ENCODE assay signal across 12 cellular contexts in the genomic region with DNA sequence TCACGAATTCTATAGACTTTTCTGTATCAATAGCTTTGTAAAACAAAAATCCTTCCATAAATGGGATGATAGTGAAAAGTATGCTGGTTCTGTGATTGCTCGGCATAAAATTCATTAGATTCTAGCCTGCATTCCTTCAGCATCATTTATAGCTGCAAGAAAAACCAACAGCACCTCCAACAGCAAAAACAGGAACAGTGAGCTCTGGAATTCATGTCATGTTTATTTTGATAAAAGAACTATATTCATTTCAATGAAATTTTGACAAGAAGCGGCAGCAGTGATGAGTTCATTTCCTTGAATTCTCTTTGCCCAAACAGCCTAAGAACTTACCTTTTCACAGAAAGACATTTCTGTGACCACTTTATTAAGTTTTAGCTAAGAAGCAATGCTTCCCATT.
DNase-seq lines count a peak whose midpoint lies in the region; ATAC-seq lines count a peak whose summit lies in the region.
"Had no signal": no experiment of that assay in that cellular context is flagged by ENCODE, and none has a peak within 500 bp of the region (broad histone marks: within the 10 kb centered on the region; RNA-seq: fewer than 3 reads in every experiment).

No MANE protein-coding gene starts in this region.

- H4K20me1 ChIP-seq in GM23248 (ENCODE audit: insufficient read depth), result no peaks in the 10 kb centered on the region

- no peaks in the 10 kb centered on the region for H3K9me3 ChIP-seq in GM23248 (ENCODE audit: low read depth)
- H3K9me3 ChIP-seq: testis had no signal

- WGBS in GM23248 (ENCODE audit: low coverage in 1 of 2, low lambda C conversion rate in 2 of 2, missing lambda C conversion rate in 2 of 2), 2 experiments, result 34 to 42% methylated on average over 3 of the region's 3 CpGs

- peak; percentile 53 for DNase-seq in GM23248
- DNase-seq in SK-MEL-5 (ENCODE audit: low read depth, low spot score), result peak; percentile 45
- peak; percentile 14 for DNase-seq in fibroblast of the conjunctiva (ENCODE audit: low read depth)
- DNase-seq in renal cortical epithelial cell (ENCODE audit: low read depth), result peak; percentile 44
- DNase-seq in T-helper 2 cell, result no peak
- DNase-seq: aorta; Karpas-422; NCI-H446 treated with DMSO at 0.1 percent for 48 hours; stimulated activated CD4-positive, alpha-beta T cell treated with anti-CD3 and anti-CD28 coated beads, Interleukin-4, amount 100 ng/mL, for 4 hours; testis had no signal

- no peak overlapping the region for H3K4me3 ChIP-seq in GM23248
- H3K4me3 ChIP-seq: testis had no signal

- H3K27ac ChIP-seq in GM23248, result no peak overlapping the region
- H3K27ac ChIP-seq: testis had no signal

- in situ Hi-C loops in GM23248 (cut with MboI) (no loop called here), SK-MEL-5 (cut with HindIII; ENCODE audit: low pct_unique_long_range_greater_than_20kb, low sequenced_read_pairs) (no loop called here)

- H3K79me2 ChIP-seq in GM23248 (ENCODE audit: insufficient read depth), result no peaks in the 10 kb centered on the region

- no peaks in the 10 kb centered on the region for H3K9me2 ChIP-seq in GM23248 (ENCODE audit: insufficient read depth)

- H3K4me2 ChIP-seq in GM23248 (ENCODE audit: unreplicated experiment), result peak overlapping the region; percentile 74

- no peaks in the 10 kb centered on the region for H3F3A ChIP-seq in GM23248 (ENCODE audit: insufficient read depth)

- H3K4me1 ChIP-seq in GM23248 (ENCODE audit: insufficient read depth), result peaks cover 34% of the 10 kb centered on the region
- H3K4me1 ChIP-seq: testis had no signal

- H3K27me3 ChIP-seq in GM23248 (replicated peaks; ENCODE audit: insufficient read depth), result no peaks in the 10 kb centered on the region
- H3K27me3 ChIP-seq: testis had no signal

- H2AFZ ChIP-seq in GM23248, result peak overlapping the region; percentile 71

- no peak overlapping the region for H3K9ac ChIP-seq in GM23248

- ATAC-seq in HG03159 (IDR thresholded peaks at IDR 0.05; ENCODE audit: unreplicated experiment) (no peak), GM18511 (IDR thresholded peaks at IDR 0.05; ENCODE audit: unreplicated experiment) (no peak)

- no peaks in the 10 kb centered on the region for H3K36me3 ChIP-seq in GM23248 (ENCODE audit: low read depth)

Comparison
In these comparisons a context has a peak if more than half of its experiments do, and no peak if none do; other contexts are left out.
1. DNase-seq: peak in GM23248 (single experiment), SK-MEL-5 (single experiment), fibroblast of the conjunctiva (single experiment) and renal cortical epithelial cell (single experiment); none in T-helper 2 cell (0 of 5).